In the genomic region with DNA sequence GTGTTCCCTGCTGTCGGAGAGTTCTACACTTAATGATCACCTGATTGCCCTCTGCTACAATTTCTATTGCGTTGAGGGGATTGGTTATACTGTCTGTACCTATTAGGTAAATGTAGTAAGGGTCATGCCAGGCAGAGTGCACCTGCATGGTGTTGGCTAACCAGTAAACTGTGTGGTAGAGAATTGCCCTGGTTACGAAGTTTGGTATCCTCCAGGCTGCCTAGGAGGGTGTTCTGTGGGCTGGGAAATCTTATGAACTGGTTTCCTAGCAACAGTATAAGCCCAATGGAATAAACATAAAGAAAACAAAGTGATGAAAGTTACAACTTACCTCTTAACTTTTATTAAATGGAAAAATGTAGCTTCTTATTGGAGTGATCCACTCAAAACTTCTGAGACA, we compare ENCODE assay signal across 8 cellular contexts. TPM values are rescaled to one million over a fixed set of nuclear protein-coding genes. Genes with fewer than 3 reads are reported as not detected.
DNase-seq lines count a peak whose midpoint lies in the region; ATAC-seq and TF ChIP-seq lines count a peak whose summit lies in the region.

No MANE protein-coding gene starts in this region.

- no peaks in the 10 kb centered on the region for H3K27me3 ChIP-seq in DND-41 (ENCODE audit: insufficient read depth, low read length, poor library complexity)
- no peaks in the 10 kb centered on the region for H3K27me3 ChIP-seq in brain microvascular endothelial cell (replicated peaks)
- H3K27me3 ChIP-seq in lower lobe of right lung (ENCODE audit: low read depth) = no peaks in the 10 kb centered on the region

- peak overlapping the region; percentile 80 for H3K27ac ChIP-seq in DND-41 (ENCODE audit: low read length)
- H3K27ac ChIP-seq in brain microvascular endothelial cell = no peak overlapping the region
- H3K27ac ChIP-seq in lower lobe of right lung = peak overlapping the region; percentile 98
- peak overlapping the region; percentile 100 for H3K27ac ChIP-seq in urinary bladder (ENCODE audit: low read depth)

- intact Hi-C loops in lower lobe of right lung (cut with DNase I) = no loop called here

- H4K20me1 ChIP-seq in DND-41 (ENCODE audit: insufficient read depth, low read length) = peaks cover 3% of the 10 kb centered on the region; the same call in 1 of the 2 replicates

- H3K36me3 ChIP-seq in DND-41 (ENCODE audit: insufficient read depth, low read length) (no peaks in the 10 kb centered on the region), brain microvascular endothelial cell (replicated peaks) (no peaks in the 10 kb centered on the region), lower lobe of right lung (no peaks in the 10 kb centered on the region), urinary bladder (ENCODE audit: insufficient read depth) (no peaks in the 10 kb centered on the region)

- in situ Hi-C loops in brain microvascular endothelial cell (cut with HindIII; ENCODE audit: low pct_ligation_motif_present, low sequenced_read_pairs) = no loop called here

- H3K4me2 ChIP-seq in DND-41 (ENCODE audit: insufficient read depth, low read length) = peak overlapping the region; percentile 82

- ATAC-seq in DND-41 (ENCODE audit: insufficient read depth, low read depth) = no peak
- ATAC-seq in lower lobe of right lung = peak; percentile 46
- ATAC-seq in GM19395 (IDR thresholded peaks at IDR 0.05; ENCODE audit: unreplicated experiment) = no peak
- ATAC-seq in HG02759 (IDR thresholded peaks at IDR 0.05; ENCODE audit: unreplicated experiment) = no peak

- DNase-seq in DND-41 (peak; percentile 8), NAMALWA (ENCODE audit: low spot score) (peak; percentile 58), brain microvascular endothelial cell (peak; percentile 7), lower lobe of right lung (no peak), iPS-NIHi11 (ENCODE audit: low spot score) (no peak)

- peak overlapping the region; percentile 72 for H3K9ac ChIP-seq in DND-41 (ENCODE audit: low read depth, low read length)

- peaks cover 67% of the 10 kb centered on the region for H3K79me2 ChIP-seq in DND-41 (ENCODE audit: insufficient read depth, low read length)

- H3K4me3 ChIP-seq in DND-41 (ENCODE audit: low read depth in 1 of 2, low read length in 2 of 2) (peak overlapping the region; percentile 43 to 70; a peak in 3 of 4 replicates), brain microvascular endothelial cell (ENCODE audit: low read depth, low read length) (peak overlapping the region; percentile 99), lower lobe of right lung (peak overlapping the region; percentile 87), urinary bladder (ENCODE audit: low read depth, low read length) (peak overlapping the region; percentile 78)

- peak overlapping the region; percentile 87 for H2AFZ ChIP-seq in DND-41 (ENCODE audit: low read depth, low read length)

- H3K9me3 ChIP-seq in DND-41 (ENCODE audit: insufficient read depth, low read length, severe bottlenecking) (no peaks in the 10 kb centered on the region), lower lobe of right lung (no peaks in the 10 kb centered on the region)

- WGBS in urinary bladder = 59% methylated on average over 3 of the region's 3 CpGs

- peaks cover 36% of the 10 kb centered on the region for H3K4me1 ChIP-seq in DND-41 (ENCODE audit: insufficient read depth, low read length)
- peaks cover 21% of the 10 kb centered on the region for H3K4me1 ChIP-seq in lower lobe of right lung
- H3K4me1 ChIP-seq in urinary bladder (ENCODE audit: insufficient read depth) = no peaks in the 10 kb centered on the region

- TF ChIP-seq CTCF in DND-41 (IDR thresholded peaks at IDR 0.05; ENCODE audit: borderline replicate concordance, extremely low read depth, low read length, poor library complexity, severe bottlenecking) = no peak
- no peak for TF ChIP-seq CTCF in brain microvascular endothelial cell (IDR thresholded peaks at IDR 0.05; ENCODE audit: low read depth, low read length, missing control alignments)
- no peak for TF ChIP-seq CTCF in lower lobe of right lung (IDR thresholded peaks at IDR 0.05)

RNA-seq across cellular contexts. Expression of a gene that starts 1.4 kb away (rescaled TPM):
- total RNA-seq in lower lobe of right lung = 30.2 TPM
- 53.5 TPM for total RNA-seq in urinary bladder
- 26.2 TPM for polyA plus RNA-seq in urinary bladder

Comparison
In these comparisons a context has a peak if more than half of its experiments do, and no peak if none do; other contexts are left out.
1. ATAC-seq: peak in lower lobe of right lung (2 of 2); none in DND-41 (single experiment), GM19395 (single experiment) and HG02759 (single experiment).
2. DNase-seq: peak in DND-41 (single experiment), NAMALWA (single experiment) and brain microvascular endothelial cell (single experiment); none in lower lobe of right lung (single experiment) and iPS-NIHi11 (single experiment).
3. Peak in every context shown above with its lines, with median percentiles within 50 percentile points of each other: H3K4me3 ChIP-seq.